Comparison of ENCODE assay signal across 9 cellular contexts in the genomic region with DNA sequence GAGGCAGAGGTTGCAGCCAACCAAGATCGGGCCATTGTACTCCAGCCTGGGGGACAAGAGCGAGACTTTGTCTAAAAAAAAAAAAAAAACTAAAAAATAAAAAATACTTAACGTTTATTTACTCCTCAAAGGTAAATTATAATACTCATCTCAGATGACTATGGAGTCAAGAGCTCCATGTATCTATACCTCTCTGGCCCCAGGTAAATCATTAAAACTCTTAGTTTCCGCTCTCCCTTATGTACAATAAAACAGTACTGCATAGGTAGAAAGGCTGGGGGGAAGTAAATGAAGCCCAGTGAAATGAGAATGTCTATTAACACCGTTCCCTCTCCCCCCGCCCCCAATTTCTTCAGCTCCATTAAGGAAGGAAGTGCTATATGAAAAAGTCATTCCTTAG. TPM values are rescaled to one million over a fixed set of nuclear protein-coding genes. Genes with fewer than 3 reads are reported as not detected.
DNase-seq lines count a peak whose midpoint lies in the region; ATAC-seq, FAIRE-seq and TF ChIP-seq lines count a peak whose summit lies in the region.
"Had no signal": no experiment of that assay in that cellular context is flagged by ENCODE, and none has a peak within 500 bp of the region (broad histone marks: within the 10 kb centered on the region; RNA-seq: fewer than 3 reads in every experiment).

No MANE protein-coding gene starts in this region.

- no peaks in the 10 kb centered on the region for H3K9me3 ChIP-seq in CD4-positive, alpha-beta T cell (ENCODE audit: control insufficient read depth, low read length)
- H3K9me3 ChIP-seq in neural progenitor cell (ENCODE audit: low read depth), result no peaks in the 10 kb centered on the region

- no peak for ATAC-seq in CD4-positive, alpha-beta T cell (ENCODE audit: poor library complexity)
- no peak for ATAC-seq in effector memory CD8-positive, alpha-beta T cell (replicated peaks)
- no peak for ATAC-seq in GM19324 (IDR thresholded peaks at IDR 0.05; ENCODE audit: low FRiP score, unreplicated experiment)

- H3K4me3 Mint-ChIP-seq in CD4-positive, alpha-beta T cell, result peak overlapping the region; percentile 82
- H3K4me3 Mint-ChIP-seq in effector memory CD8-positive, alpha-beta T cell, result peak overlapping the region; percentile 85 to 91
- H3K4me3 Mint-ChIP-seq in neural progenitor cell, result peak overlapping the region; percentile 95

- H3K36me3 ChIP-seq in neural progenitor cell, result no peaks in the 10 kb centered on the region

- H3K9ac ChIP-seq in neural progenitor cell, result no peak overlapping the region

- no peaks in the 10 kb centered on the region for H4K20me1 ChIP-seq in neural progenitor cell (ENCODE audit: low read depth)

- CTCF ChIA-PET in CD4-positive, alpha-beta T cell (lab: Charles Lee), result interaction anchor here (0.7 kb wide), 1 partner anchor 1650 kb away, joined by 3 read pairs; no protein-coding TSS in a partner anchor

- no peak for TF ChIP-seq CTCF in CD4-positive, alpha-beta T cell (IDR thresholded peaks at IDR 0.05)
- TF ChIP-seq CTCF in NB4 (IDR thresholded peaks at IDR 0.05; ENCODE audit: low read depth, low read length) (no peak), neural progenitor cell (IDR thresholded peaks at IDR 0.05) (no peak), GM10266 (IDR thresholded peaks at IDR 0.05; ENCODE audit: control insufficient read depth, insufficient read depth, low read depth, missing control alignments) (no peak)

- DNase-seq in CD4-positive, alpha-beta T cell, result no peak
- no peak for DNase-seq in NB4 (ENCODE audit: low read depth)
- DNase-seq in effector memory CD8-positive, alpha-beta T cell, result no peak
- no peak for DNase-seq in neural progenitor cell (ENCODE audit: low spot score)
- no peak for DNase-seq in H54 (ENCODE audit: insufficient read length, low spot score)
- no peak for DNase-seq in stimulated activated naive CD4-positive, alpha-beta T cell (lab: John Stamatoyannopoulos, UW)
- DNase-seq in GM10266 (ENCODE audit: extremely low spot score), result no peak

- intact Hi-C loops in CD4-positive, alpha-beta T cell (cut with DNase I, micrococcal nuclease), result no loop called here

- H3K27me3 ChIP-seq in CD4-positive, alpha-beta T cell (ENCODE audit: control insufficient read depth, insufficient read depth, low read length), result peaks cover 4% of the 10 kb centered on the region
- peaks cover 12% of the 10 kb centered on the region for H3K27me3 ChIP-seq in neural progenitor cell

- peaks cover 8% of the 10 kb centered on the region for H3K4me1 Mint-ChIP-seq in CD4-positive, alpha-beta T cell (ENCODE audit: low read depth)
- peaks cover 6% of the 10 kb centered on the region in 2 donors for H3K4me1 Mint-ChIP-seq in effector memory CD8-positive, alpha-beta T cell (ENCODE audit: low read depth in 2 of 2)
- peaks cover 19% of the 10 kb centered on the region for H3K4me1 Mint-ChIP-seq in neural progenitor cell

- no peak for TF ChIP-seq POLR2A in NB4 (IDR thresholded peaks at IDR 0.05; ENCODE audit: extremely low read depth, insufficient read length)
- TF ChIP-seq POLR2A in H54 (IDR thresholded peaks at IDR 0.05; ENCODE audit: low read depth, low read length), result no peak

- peaks cover 52% of the 10 kb centered on the region for H3K79me2 ChIP-seq in neural progenitor cell (ENCODE audit: low read depth)

- H3K4me1 ChIP-seq in neural progenitor cell, result peaks cover 3% of the 10 kb centered on the region

- H3K27me3 Mint-ChIP-seq in CD4-positive, alpha-beta T cell, result peaks cover 19% of the 10 kb centered on the region
- no peaks in the 10 kb centered on the region for H3K27me3 Mint-ChIP-seq in effector memory CD8-positive, alpha-beta T cell
- H3K27me3 Mint-ChIP-seq in neural progenitor cell (ENCODE audit: insufficient read depth, low read depth), result peaks cover 9% of the 10 kb centered on the region

- H3F3A ChIP-seq in neural progenitor cell (ENCODE audit: low read depth), result no peaks in the 10 kb centered on the region

- no peaks in the 10 kb centered on the region for H3K9me3 Mint-ChIP-seq in CD4-positive, alpha-beta T cell
- H3K9me3 Mint-ChIP-seq in effector memory CD8-positive, alpha-beta T cell, result no peaks in the 10 kb centered on the region
- no peaks in the 10 kb centered on the region for H3K9me3 Mint-ChIP-seq in neural progenitor cell

- H3K4me2 ChIP-seq in neural progenitor cell, result peak overlapping the region; percentile 85

- H2AFZ ChIP-seq in neural progenitor cell (replicated peaks), result no peak overlapping the region

- POLR2A ChIA-PET in CD4-positive, alpha-beta T cell (lab: Charles Lee), result interaction anchor here (0.6 to 3.6 kb wide), 4 partner anchors 28 to 36 kb away, joined by 4 to 50 read pairs (median 6); a partner anchor contains a TSS

- no peak for FAIRE-seq in H54 (lab: Jason Lieb, UNC)

- H3K27ac Mint-ChIP-seq in CD4-positive, alpha-beta T cell, result no peak overlapping the region
- H3K27ac Mint-ChIP-seq in effector memory CD8-positive, alpha-beta T cell, result peak overlapping the region in 1 of 2 donors; percentile 89
- peak overlapping the region; percentile 77 for H3K27ac Mint-ChIP-seq in neural progenitor cell

- H3K36me3 Mint-ChIP-seq in CD4-positive, alpha-beta T cell (ENCODE audit: low read depth), result no peaks in the 10 kb centered on the region
- H3K36me3 Mint-ChIP-seq in effector memory CD8-positive, alpha-beta T cell (ENCODE audit: insufficient read depth), result no peaks in the 10 kb centered on the region
- peaks cover 3% of the 10 kb centered on the region for H3K36me3 Mint-ChIP-seq in neural progenitor cell

- peak overlapping the region; percentile 47 for H3K4me3 ChIP-seq in NB4 (ENCODE audit: low read depth, low read length)
- H3K4me3 ChIP-seq in neural progenitor cell, result peak overlapping the region; percentile 78

- H3K27ac ChIP-seq in CD4-positive, alpha-beta T cell (ENCODE audit: low read depth, low read length), result no peak overlapping the region
- no peak overlapping the region for H3K27ac ChIP-seq in neural progenitor cell

RNA-seq across cellular contexts. Expression of a gene that starts 1.2 kb away (rescaled TPM):
- not detected for total RNA-seq in CD4-positive, alpha-beta T cell
- total RNA-seq in neural progenitor cell (ENCODE audit: low replicate concordance), result 19.2 and 23.2 TPM in 2 replicates
- total RNA-seq: HT1080 had no signal

RNA-seq across cellular contexts. Expression of a gene that starts 29.2 kb away (rescaled TPM):
- 1 to 10 TPM; 5.2 to 5.3 TPM for total RNA-seq in CD4-positive, alpha-beta T cell
- total RNA-seq in neural progenitor cell (ENCODE audit: low replicate concordance), result 19.4 and 27.6 TPM in 2 replicates

RNA-seq across cellular contexts. Expression of a gene that starts 36.2 kb away (rescaled TPM):
- total RNA-seq in CD4-positive, alpha-beta T cell, result 1,000 to 10,000 TPM in 1 of 2 experiments, 100 to 1,000 TPM in 1; 974 to 1,023 TPM
- 140 and 236 TPM in 2 replicates for total RNA-seq in neural progenitor cell (ENCODE audit: low replicate concordance)

Comparison
In these comparisons a context has a peak if more than half of its experiments do, and no peak if none do; other contexts are left out.
1. RNA of a gene that starts 1.2 kb away (total RNA-seq): 19.2 to 23.2 TPM in neural progenitor cell; not detected in CD4-positive, alpha-beta T cell; every median in the first group is over 10 times any median in the second.
2. Peak in every context shown above with its lines, with median percentiles within 50 percentile points of each other: H3K4me3 Mint-ChIP-seq.